In genomic region chr17:78234261-78234865, GRCh38 we compare ENCODE assay signal across 22 cellular contexts. TPM values are rescaled to one million over a fixed set of nuclear protein-coding genes. Genes with fewer than 3 reads are reported as not detected.
"Had no signal": no experiment of that assay in that cellular context is flagged by ENCODE, and none has a peak within 500 bp of the region (broad histone marks: within the 10 kb centered on the region; RNA-seq: fewer than 3 reads in every experiment).

No MANE protein-coding gene starts in this region.

- H3K9me3 ChIP-seq: mucosa of descending colon, ovary, psoas muscle, right lobe of liver, SK-N-SH, testis had no signal

- H3K9ac ChIP-seq: SK-N-SH had no signal

- H3K27me3 ChIP-seq: ovary, testis had no signal

- FAIRE-seq: colon, small intestine had no signal

- H3K36me3 ChIP-seq: ovary, right lobe of liver had no signal

- H3K27ac ChIP-seq: foreskin keratinocyte, ovary, psoas muscle, right lobe of liver, testis had no signal

- DNase-seq: activated CD8-positive, alpha-beta memory T cell treated with anti-CD3 and anti-CD28 coated beads for 24 hours; foreskin keratinocyte; mucosa of descending colon; naive B cell; psoas muscle; SK-N-SH; small intestine; stimulated activated CD4-positive, alpha-beta T cell treated with anti-CD3 and anti-CD28 coated beads, Interleukin-15, amount 100 ng/mL, for 24 hours; stimulated activated CD4-positive, alpha-beta T cell treated with anti-CD3 and anti-CD28 coated beads, Interleukin-4, amount 100 ng/mL, for 1 hour; stimulated activated naive CD8-positive, alpha-beta T cell treated with anti-CD3 and anti-CD28 coated beads, Interleukin-15, amount 100 ng/mL, for 72 hours; T-cell; testis had no signal

- ATAC-seq: activated CD4-positive, CD25-positive, alpha-beta regulatory T cell treated with anti-CD3 and anti-CD28 coated beads, Interleukin-2, amount 50 U/mL, for 24 hours; foreskin keratinocyte; mucosa of descending colon; psoas muscle; stimulated activated naive CD8-positive, alpha-beta T cell treated with anti-CD3 and anti-CD28 coated beads, Interleukin-15, amount 100 ng/mL, for 72 hours; T-cell had no signal

- H3K4me1 ChIP-seq: foreskin keratinocyte, psoas muscle, right lobe of liver had no signal

- H3K4me3 ChIP-seq: mucosa of descending colon, ovary, psoas muscle, right lobe of liver, testis had no signal

RNA-seq across cellular contexts. Expression of gene TMEM235, which starts 2.9 kb away (rescaled TPM):
- total RNA-seq: activated T-helper 1 cell treated with anti-CD3 and anti-CD28 coated beads, Interleukin-12 subunit alpha, Interleukin-12 subunit beta, Interleukin-2, Interleukin-4 antibody, amounts not matched to agents 30 ng/mL and 10 ng/mL and 1 ng/mL, durations not matched to agents 14 hours and 24 hours and 36 hours; epithelial cell of proximal tubule; fibroblast of lung; foreskin keratinocyte; kidney epithelial cell; liver; mucosa of descending colon; neural crest cell; ovary; psoas muscle; right lobe of liver; T-cell; testis had no signal
- polyA plus RNA-seq: fibroblast of lung, foreskin keratinocyte, psoas muscle, SK-N-SH, small intestine had no signal
